Comparison of ENCODE assay signal across 9 cellular contexts in genomic region chr4:70687347-70687746, GRCh38. TPM values are rescaled to one million over a fixed set of nuclear protein-coding genes. Genes with fewer than 3 reads are reported as not detected.
A peak's percentile ranks its signal among the peaks of the same experiment; 100 is the strongest.
DNase-seq lines count a peak whose midpoint lies in the region; ATAC-seq, FAIRE-seq and TF ChIP-seq lines count a peak whose summit lies in the region.
"Not testable (repeated sequence)": the region's sequence is repeated elsewhere in the genome, so short reads cannot be mapped to it uniquely, and the experiment has no call there.
"Had no signal": no experiment of that assay in that cellular context is flagged by ENCODE, and none has a peak within 500 bp of the region (broad histone marks: within the 10 kb centered on the region; RNA-seq: fewer than 3 reads in every experiment).

No MANE protein-coding gene starts in this region.

- H3K36me3 Mint-ChIP-seq in CD4-positive, alpha-beta memory T cell, result peaks cover 14 to 30% of the 10 kb centered on the region in 2 donors
- H3K36me3 Mint-ChIP-seq in astrocyte (ENCODE audit: low read depth, unreplicated experiment), result not testable (repeated sequence)

- peaks cover 48% of the 10 kb centered on the region for H3K79me2 ChIP-seq in KMS-11 (ENCODE audit: insufficient read depth, low read depth)
- peaks cover 39% of the 10 kb centered on the region for H3K79me2 ChIP-seq in astrocyte (ENCODE audit: insufficient read depth, low read length)
- peaks cover 29% of the 10 kb centered on the region for H3K79me2 ChIP-seq in HepG2 (ENCODE audit: insufficient read depth, low read length)
- H3K79me2 ChIP-seq in parathyroid adenoma, result not testable (repeated sequence)

- not testable (repeated sequence) for H3K36me3 ChIP-seq in CD4-positive, alpha-beta memory T cell (ENCODE audit: insufficient read depth, low read length); KMS-11 (ENCODE audit: insufficient read depth); WERI-Rb-1; astrocyte (ENCODE audit: insufficient read depth, low read length); HepG2 (replicated peaks in 1 of 2; ENCODE audit: control insufficient read depth in 1 of 2, insufficient read depth in 2 of 2, low read length in 2 of 2); parathyroid adenoma (ENCODE audit: control insufficient read depth, insufficient read depth, low read length)
- H3K36me3 ChIP-seq in esophagus squamous epithelium, result peaks cover 0 to 21% (median 0%) of the 10 kb centered on the region in 3 donors

- POLR2A ChIA-PET in CD4-positive, alpha-beta memory T cell (lab: Charles Lee; ENCODE audit: partially characterized antibody), result interaction anchor here (0.6 to 9.0 kb wide), 10 partner anchors 8 to 306 kb away, joined by 3 to 174 read pairs (median 6); partner anchors contain the start of genes DCK and GRSF1
- POLR2A ChIA-PET in HepG2 (lab: Yijun Ruan, JAX), result interaction anchor here (0.6 to 6.8 kb wide), 2 partner anchors 17 to 139 kb away, joined by 4 to 75 read pairs; no protein-coding TSS in a partner anchor

- ATAC-seq in HepG2, result peak; percentile 0; the same call in 2 of the 3 replicates

- not testable (repeated sequence) for TF ChIP-seq EP300 in HepG2 (IDR thresholded peaks at IDR 0.05; ENCODE audit: low read depth in 2 of 2, low read length in 2 of 2); HepG2 (CRISPR knock-in tag; IDR thresholded peaks at IDR 0.05; ENCODE audit: borderline replicate concordance)

- peak overlapping the region; percentile 70 to 99 for H3K4me3 ChIP-seq in CD4-positive, alpha-beta memory T cell (ENCODE audit: low read length in 2 of 2)
- H3K4me3 ChIP-seq in KMS-11 (IDR thresholded peaks at IDR 0.05; ENCODE audit: insufficient read depth, low read depth, low read length) (peak overlapping the region; percentile 33), WERI-Rb-1 (ENCODE audit: low read depth, low read length) (peak overlapping the region; percentile 91), astrocyte (ENCODE audit: insufficient read depth, low read depth, low read length) (peak overlapping the region; percentile 98), esophagus squamous epithelium (peak overlapping the region; percentile 87 to 90 (median 88)), HepG2 (replicated peaks in 1 of 3; ENCODE audit: insufficient read depth in 1 of 3, low read depth in 2 of 3, low read length in 3 of 3) (peak overlapping the region; percentile 83 to 94 (median 86)), parathyroid adenoma (ENCODE audit: low read depth, low read length) (peak overlapping the region; percentile 92)

- TF ChIP-seq POLR2A in esophagus squamous epithelium (IDR thresholded peaks at IDR 0.05); HepG2 (IDR thresholded peaks at IDR 0.05; ENCODE audit: insufficient read depth in 1 of 2, low read depth in 2 of 2, low read length in 2 of 2): not testable (repeated sequence)

- intact Hi-C loops in CD4-positive, alpha-beta memory T cell (cut with micrococcal nuclease), result loop anchor here (5.0 kb wide), 1 partner anchor 305 kb away; the partner anchor contains the start of gene DCK
- intact Hi-C loops in esophagus squamous epithelium (cut with DNase I), result not testable (repeated sequence)
- intact Hi-C loops in HepG2 (cut with micrococcal nuclease; ENCODE audit: unreplicated experiment), result loop anchor here (5.0 to 10.0 kb wide), 4 partner anchors 35 to 217 kb away; partner anchors contain the start of gene MOB1B

- BruUV-seq in HepG2 (replicated peaks; lab: Mats Ljungman, UMichigan), result not testable (repeated sequence)

- H3K27ac Mint-ChIP-seq in CD4-positive, alpha-beta memory T cell, result peak overlapping the region; percentile 95 to 100 (median 99)
- peak overlapping the region; percentile 97 for H3K27ac Mint-ChIP-seq in astrocyte (ENCODE audit: unreplicated experiment)

- peaks cover 37% of the 10 kb centered on the region for H3K4me1 ChIP-seq in CD4-positive, alpha-beta memory T cell (ENCODE audit: insufficient read depth, low read length)
- peaks cover 82% of the 10 kb centered on the region for H3K4me1 ChIP-seq in KMS-11 (ENCODE audit: low read depth, poor library complexity, severe bottlenecking)
- peaks cover 22% of the 10 kb centered on the region for H3K4me1 ChIP-seq in astrocyte (ENCODE audit: insufficient read depth, low read length)
- H3K4me1 ChIP-seq in esophagus squamous epithelium, result peaks cover 21 to 39% (median 27%) of the 10 kb centered on the region in 3 donors
- H3K4me1 ChIP-seq in HepG2 (ENCODE audit: insufficient read depth, low read length), result peaks cover 25% of the 10 kb centered on the region
- not testable (repeated sequence) for H3K4me1 ChIP-seq in parathyroid adenoma

- DNase-seq in CD4-positive, alpha-beta memory T cell, result peak in 1 of 5 donors; percentile 57
- DNase-seq in WERI-Rb-1, result peak; percentile 23
- DNase-seq in astrocyte (ENCODE audit: low read depth); esophagus squamous epithelium (lab: John Stamatoyannopoulos, UW); HepG2 (ENCODE audit: low spot score): not testable (repeated sequence)

- H2AFZ ChIP-seq in KMS-11 (ENCODE audit: low read depth), result peak overlapping the region; percentile 62
- H2AFZ ChIP-seq in astrocyte (ENCODE audit: low read depth, low read length), result peak overlapping the region; percentile 78
- H2AFZ ChIP-seq in HepG2 (ENCODE audit: low read length), result peak overlapping the region; percentile 61
- peak overlapping the region; percentile 99 for H2AFZ ChIP-seq in parathyroid adenoma

- TF ChIP-seq CTCF in KMS-11 (conservative IDR thresholded peaks at IDR 0.05; ENCODE audit: low read depth, low read length); WERI-Rb-1 (IDR thresholded peaks at IDR 0.05; ENCODE audit: low read depth, low read length); astrocyte (IDR thresholded peaks at IDR 0.05; ENCODE audit: insufficient read depth, low read depth, low read length); esophagus squamous epithelium (IDR thresholded peaks at IDR 0.05); HepG2 (CRISPR knock-in tag; IDR thresholded peaks at IDR 0.05); parathyroid adenoma (IDR thresholded peaks at IDR 0.05): not testable (repeated sequence)

- not testable (repeated sequence) for TF ChIP-seq RAD21 in HepG2 (CRISPR knock-in tag; IDR thresholded peaks at IDR 0.05)

- 63 to 70% methylated on average over 13 of the region's 13 CpGs for WGBS in esophagus squamous epithelium, 2 donors
- 27% methylated on average over 13 of the region's 13 CpGs for WGBS in HepG2 (ENCODE audit: low lambda C conversion rate)

- not testable (repeated sequence) for H3K9me3 Mint-ChIP-seq in CD4-positive, alpha-beta memory T cell; astrocyte (ENCODE audit: unreplicated experiment)

- H3K4me1 Mint-ChIP-seq in CD4-positive, alpha-beta memory T cell, result peaks cover 24 to 42% (median 36%) of the 10 kb centered on the region in 4 donors
- peaks cover 20% of the 10 kb centered on the region for H3K4me1 Mint-ChIP-seq in astrocyte (ENCODE audit: low read depth, unreplicated experiment)

- in situ Hi-C loops in HepG2 (cut with HindIII; ENCODE audit: extremely low pct_ligation_motif_present, low pct_unique_long_range_greater_than_20kb), result not testable (repeated sequence)

- H3K27ac ChIP-seq in CD4-positive, alpha-beta memory T cell (ENCODE audit: low read depth, low read length), result peak overlapping the region; percentile 94
- peak overlapping the region; percentile 79 for H3K27ac ChIP-seq in KMS-11
- H3K27ac ChIP-seq in WERI-Rb-1, result peak overlapping the region; percentile 89
- peak overlapping the region; percentile 85 for H3K27ac ChIP-seq in astrocyte (ENCODE audit: low read depth, low read length)
- peak overlapping the region; percentile 90 to 99 (median 94) for H3K27ac ChIP-seq in esophagus squamous epithelium
- peak overlapping the region; percentile 86 for H3K27ac ChIP-seq in HepG2 (ENCODE audit: extremely low read length, insufficient read depth, low read length)
- H3K27ac ChIP-seq in parathyroid adenoma, result peak overlapping the region; percentile 95
- H3K27ac ChIP-seq in temporal lobe (ENCODE audit: low read depth, low read length), result peak overlapping the region; percentile 92

- H3K4me2 ChIP-seq in KMS-11 (peak overlapping the region; percentile 84), astrocyte (ENCODE audit: low read length) (peak overlapping the region; percentile 98), HepG2 (ENCODE audit: low read depth, low read length) (peak overlapping the region; percentile 82), parathyroid adenoma (ENCODE audit: low read length) (peak overlapping the region; percentile 97)

- H3K9ac ChIP-seq in KMS-11 (peak overlapping the region; percentile 63; the same call in 1 of the 2 replicates), astrocyte (ENCODE audit: low read length) (peak overlapping the region; percentile 97), HepG2 (ENCODE audit: insufficient read depth, low read depth, low read length) (peak overlapping the region; percentile 83)
- H3K9ac ChIP-seq in parathyroid adenoma, result not testable (repeated sequence)

- FAIRE-seq in astrocyte (lab: Jason Lieb, UNC); HepG2 (lab: Jason Lieb, UNC): not testable (repeated sequence)

- CTCF ChIA-PET in CD4-positive, alpha-beta memory T cell (lab: Charles Lee; ENCODE audit: partially characterized antibody), result interaction anchor here (1.0 to 9.7 kb wide), 7 partner anchors 9 to 309 kb away, joined by 4 to 134 read pairs (median 7); partner anchors contain the start of gene DCK
- CTCF ChIA-PET in HepG2 (lab: Yijun Ruan, JAX; ENCODE audit: low intra/inter-chr PET ratio, low total read pairs), result interaction anchor here (1.1 to 1.6 kb wide), 2 partner anchors 17 to 35 kb away, joined by 3 to 8 read pairs; no protein-coding TSS in a partner anchor

- H3K9me3 ChIP-seq in CD4-positive, alpha-beta memory T cell (ENCODE audit: control insufficient read depth in 1 of 2, low read length in 2 of 2); WERI-Rb-1 (ENCODE audit: severe bottlenecking); astrocyte (ENCODE audit: insufficient read depth, low read depth, low read length); esophagus squamous epithelium; HepG2 (ENCODE audit: low read length); parathyroid adenoma (ENCODE audit: control insufficient read depth, low read length): not testable (repeated sequence)

- not testable (repeated sequence) for H3K27me3 Mint-ChIP-seq in CD4-positive, alpha-beta memory T cell; astrocyte (ENCODE audit: low read depth, unreplicated experiment)

- H4K20me1 ChIP-seq in KMS-11 (ENCODE audit: insufficient read depth); HepG2 (ENCODE audit: insufficient read depth, low read length): not testable (repeated sequence)
- peaks cover 34% of the 10 kb centered on the region for H4K20me1 ChIP-seq in astrocyte (ENCODE audit: insufficient read depth, low read length)

- peak overlapping the region; percentile 92 to 100 (median 97) for H3K4me3 Mint-ChIP-seq in CD4-positive, alpha-beta memory T cell
- peak overlapping the region; percentile 100 for H3K4me3 Mint-ChIP-seq in astrocyte (ENCODE audit: unreplicated experiment)

- not testable (repeated sequence) for H3K27me3 ChIP-seq in CD4-positive, alpha-beta memory T cell (ENCODE audit: insufficient read depth, low read length); KMS-11 (ENCODE audit: insufficient read depth, low read depth); WERI-Rb-1 (ENCODE audit: insufficient read depth, low read depth, severe bottlenecking); astrocyte (ENCODE audit: insufficient read depth, low read length); esophagus squamous epithelium; HepG2 (ENCODE audit: control insufficient read depth in 1 of 2, insufficient read depth in 2 of 2, low read length in 2 of 2); parathyroid adenoma (ENCODE audit: control insufficient read depth, insufficient read depth, low read length)

RNA-seq across cellular contexts. Expression of gene UTP3, which starts 1.0 kb away (rescaled TPM):
- 10 to 100 TPM; 43.2 to 45.3 TPM for total RNA-seq in CD4-positive, alpha-beta memory T cell
- polyA plus RNA-seq in CD4-positive, alpha-beta memory T cell, result 10 to 100 TPM in 1 of 2 donors, 1 to 10 TPM in 1; 4.7 to 17.2 TPM
- total RNA-seq in astrocyte (34.9 and 37.0 TPM in 2 replicates), esophagus squamous epithelium (10 to 100 TPM; 16.0 to 29.8 (median 24.4) TPM), HepG2 (2016; rRNA removed; fragmentation: Illumina TruSeq; extraction: Trizol) (19.5 and 27.5 TPM in 2 replicates), temporal lobe (17.0 TPM)
- total RNA-seq in HepG2 (2016; cell fraction: cytosol; rRNA removed; fragmentation: Illumina TruSeq; extraction: Trizol; ENCODE audit: low read depth), result 2.4 and 3.1 TPM in 2 replicates
- total RNA-seq in HepG2 (2016; cell fraction: insoluble cytoplasmic fraction; rRNA removed; fragmentation: Illumina TruSeq; extraction: Trizol), result 21.0 and 26.4 TPM in 2 replicates
- 5.4 and 6.2 TPM in 2 replicates for total RNA-seq in HepG2 (2016; cell fraction: membrane; rRNA removed; fragmentation: Illumina TruSeq; extraction: Trizol)
- 14.5 and 15.6 TPM in 2 replicates for total RNA-seq in HepG2 (2016; cell fraction: nucleus; rRNA removed; fragmentation: Illumina TruSeq; extraction: Trizol)
- 6.4 and 6.9 TPM in 2 replicates for polyA plus RNA-seq in HepG2 (2011; rRNA removed)
- polyA plus RNA-seq in HepG2 (2011; cell fraction: cytosol; rRNA removed), result 6.7 and 8.2 TPM in 2 replicates
- 4.0 and 5.3 TPM in 2 replicates for polyA plus RNA-seq in HepG2 (2011; cell fraction: nucleus; rRNA removed)
- polyA plus RNA-seq in HepG2 (2012), result 15.6 and 19.2 TPM in 2 replicates
- 2.3 and 2.4 TPM in 2 replicates for polyA plus RNA-seq in HepG2 (2016; cell fraction: cytosol; fragmentation: Illumina TruSeq; extraction: Trizol; ENCODE audit: low read depth)
- 38.1 and 40.4 TPM in 2 replicates for polyA plus RNA-seq in HepG2 (2016; cell fraction: insoluble cytoplasmic fraction; fragmentation: Illumina TruSeq; extraction: Trizol; ENCODE audit: low read depth)
- 4.2 and 4.7 TPM in 2 replicates for polyA plus RNA-seq in HepG2 (2016; cell fraction: membrane; fragmentation: Illumina TruSeq; extraction: Trizol; ENCODE audit: low read depth)
- polyA plus RNA-seq in HepG2 (2016; cell fraction: nucleus; fragmentation: Illumina TruSeq; extraction: Trizol; ENCODE audit: insufficient read depth, low read depth), result 17.1 and 19.6 TPM in 2 replicates
- polyA minus RNA-seq in HepG2 (2011; rRNA and poly(A)+ RNA removed; ENCODE audit: low replicate concordance), result 1.8 and 3.3 TPM in 2 replicates
- polyA minus RNA-seq in HepG2 (2011; cell fraction: cytosol; rRNA and poly(A)+ RNA removed), result 3.5 and 3.7 TPM in 2 replicates
- polyA minus RNA-seq in HepG2 (2011; cell fraction: nucleus; rRNA and poly(A)+ RNA removed), result 7.6 and 9.1 TPM in 2 replicates

RNA-seq across cellular contexts. Expression of gene JCHAIN, which starts 21.0 kb away (rescaled TPM):
- not detected for total RNA-seq in CD4-positive, alpha-beta memory T cell
- 10 to 100 TPM in 1 of 2 donors, 1 to 10 TPM in 1; 1.3 to 51.8 TPM for polyA plus RNA-seq in CD4-positive, alpha-beta memory T cell
- total RNA-seq in astrocyte, result not detected in 2 replicates
- 100 to 1,000 TPM in 1 of 4 donors, 10 to 100 TPM in 1, 1 to 10 TPM in 1, not detected in 1; 2.0 to 138 (median 29.0) TPM for total RNA-seq in esophagus squamous epithelium
- not detected in 2 replicates for total RNA-seq in HepG2 (2016; rRNA removed; fragmentation: Illumina TruSeq; extraction: Trizol)
- not detected in 2 replicates for total RNA-seq in HepG2 (2016; cell fraction: cytosol; rRNA removed; fragmentation: Illumina TruSeq; extraction: Trizol; ENCODE audit: low read depth)
- total RNA-seq in HepG2 (2016; cell fraction: insoluble cytoplasmic fraction; rRNA removed; fragmentation: Illumina TruSeq; extraction: Trizol), result not detected in 2 replicates
- total RNA-seq in HepG2 (2016; cell fraction: membrane; rRNA removed; fragmentation: Illumina TruSeq; extraction: Trizol), result not detected in 2 replicates
- not detected in 2 replicates for total RNA-seq in HepG2 (2016; cell fraction: nucleus; rRNA removed; fragmentation: Illumina TruSeq; extraction: Trizol)
- not detected in 2 replicates for polyA plus RNA-seq in HepG2 (2011; rRNA removed)
- 0.13 TPM in 1 of 2 replicates, not detected in the other for polyA plus RNA-seq in HepG2 (2011; cell fraction: cytosol; rRNA removed)
- polyA plus RNA-seq in HepG2 (2011; cell fraction: nucleus; rRNA removed), result not detected in 2 replicates
- not detected in 2 replicates for polyA plus RNA-seq in HepG2 (2012)
- polyA plus RNA-seq in HepG2 (2016; cell fraction: cytosol; fragmentation: Illumina TruSeq; extraction: Trizol; ENCODE audit: low read depth), result not detected in 2 replicates
- polyA plus RNA-seq in HepG2 (2016; cell fraction: insoluble cytoplasmic fraction; fragmentation: Illumina TruSeq; extraction: Trizol; ENCODE audit: low read depth), result not detected in 2 replicates
- polyA plus RNA-seq in HepG2 (2016; cell fraction: membrane; fragmentation: Illumina TruSeq; extraction: Trizol; ENCODE audit: low read depth), result not detected in 2 replicates
- not detected in 2 replicates for polyA plus RNA-seq in HepG2 (2016; cell fraction: nucleus; fragmentation: Illumina TruSeq; extraction: Trizol; ENCODE audit: insufficient read depth, low read depth)
- 0.44 TPM in 1 of 2 replicates, not detected in the other for polyA minus RNA-seq in HepG2 (2011; rRNA and poly(A)+ RNA removed; ENCODE audit: low replicate concordance)
- polyA minus RNA-seq in HepG2 (2011; cell fraction: cytosol; rRNA and poly(A)+ RNA removed), result not detected in 2 replicates
- not detected in 2 replicates for polyA minus RNA-seq in HepG2 (2011; cell fraction: nucleus; rRNA and poly(A)+ RNA removed)
- total RNA-seq in temporal lobe, result not detected
- total RNA-seq: pulmonary artery endothelial cell had no signal

RNA-seq across cellular contexts. Expression of gene RUFY3, which starts 34.4 kb away (rescaled TPM):
- 10 to 100 TPM; 36.2 TPM for total RNA-seq in CD4-positive, alpha-beta memory T cell
- 1 to 10 TPM; 3.3 to 9.2 TPM for polyA plus RNA-seq in CD4-positive, alpha-beta memory T cell
- total RNA-seq in astrocyte, result 51.9 and 57.5 TPM in 2 replicates
- total RNA-seq in esophagus squamous epithelium, result 10 to 100 TPM; 30.4 to 63.9 (median 42.4) TPM
- total RNA-seq in HepG2 (2016; rRNA removed; fragmentation: Illumina TruSeq; extraction: Trizol), result 21.3 and 25.3 TPM in 2 replicates
- 19.0 and 22.8 TPM in 2 replicates for total RNA-seq in HepG2 (2016; cell fraction: cytosol; rRNA removed; fragmentation: Illumina TruSeq; extraction: Trizol; ENCODE audit: low read depth)
- 17.5 and 24.4 TPM in 2 replicates for total RNA-seq in HepG2 (2016; cell fraction: insoluble cytoplasmic fraction; rRNA removed; fragmentation: Illumina TruSeq; extraction: Trizol)
- total RNA-seq in HepG2 (2016; cell fraction: membrane; rRNA removed; fragmentation: Illumina TruSeq; extraction: Trizol), result 10.5 and 13.3 TPM in 2 replicates
- 37.3 and 46.8 TPM in 2 replicates for total RNA-seq in HepG2 (2016; cell fraction: nucleus; rRNA removed; fragmentation: Illumina TruSeq; extraction: Trizol)
- 17.9 and 19.9 TPM in 2 replicates for polyA plus RNA-seq in HepG2 (2011; rRNA removed)
- polyA plus RNA-seq in HepG2 (2011; cell fraction: cytosol; rRNA removed), result 4.1 and 7.8 TPM in 2 replicates
- polyA plus RNA-seq in HepG2 (2011; cell fraction: nucleus; rRNA removed), result 21.0 and 24.2 TPM in 2 replicates
- 13.1 and 13.2 TPM in 2 replicates for polyA plus RNA-seq in HepG2 (2012)
- polyA plus RNA-seq in HepG2 (2016; cell fraction: cytosol; fragmentation: Illumina TruSeq; extraction: Trizol; ENCODE audit: low read depth), result 1.9 and 2.2 TPM in 2 replicates
- polyA plus RNA-seq in HepG2 (2016; cell fraction: insoluble cytoplasmic fraction; fragmentation: Illumina TruSeq; extraction: Trizol; ENCODE audit: low read depth), result 13.1 and 13.9 TPM in 2 replicates
- 5.0 and 6.4 TPM in 2 replicates for polyA plus RNA-seq in HepG2 (2016; cell fraction: membrane; fragmentation: Illumina TruSeq; extraction: Trizol; ENCODE audit: low read depth)
- 48.1 and 50.4 TPM in 2 replicates for polyA plus RNA-seq in HepG2 (2016; cell fraction: nucleus; fragmentation: Illumina TruSeq; extraction: Trizol; ENCODE audit: insufficient read depth, low read depth)
- 4.8 and 10.2 TPM in 2 replicates for polyA minus RNA-seq in HepG2 (2011; rRNA and poly(A)+ RNA removed; ENCODE audit: low replicate concordance)
- 9.5 and 10.0 TPM in 2 replicates for polyA minus RNA-seq in HepG2 (2011; cell fraction: cytosol; rRNA and poly(A)+ RNA removed)
- polyA minus RNA-seq in HepG2 (2011; cell fraction: nucleus; rRNA and poly(A)+ RNA removed), result 53.9 and 54.2 TPM in 2 replicates
- total RNA-seq in temporal lobe, result 387 TPM

RNA-seq across cellular contexts. Expression of gene ENAM, which starts 58.8 kb away (rescaled TPM):
- not detected for total RNA-seq in CD4-positive, alpha-beta memory T cell
- not detected for polyA plus RNA-seq in CD4-positive, alpha-beta memory T cell
- total RNA-seq in astrocyte, result 0.11 and 0.38 TPM in 2 replicates
- not detected for total RNA-seq in esophagus squamous epithelium
- total RNA-seq in HepG2 (2016; rRNA removed; fragmentation: Illumina TruSeq; extraction: Trizol), result not detected in 2 replicates
- total RNA-seq in HepG2 (2016; cell fraction: cytosol; rRNA removed; fragmentation: Illumina TruSeq; extraction: Trizol; ENCODE audit: low read depth), result not detected in 2 replicates
- total RNA-seq in HepG2 (2016; cell fraction: insoluble cytoplasmic fraction; rRNA removed; fragmentation: Illumina TruSeq; extraction: Trizol), result not detected in 2 replicates
- not detected in 2 replicates for total RNA-seq in HepG2 (2016; cell fraction: membrane; rRNA removed; fragmentation: Illumina TruSeq; extraction: Trizol)
- total RNA-seq in HepG2 (2016; cell fraction: nucleus; rRNA removed; fragmentation: Illumina TruSeq; extraction: Trizol), result not detected in 2 replicates
- 0.01 TPM in 1 of 2 replicates, not detected in the other for polyA plus RNA-seq in HepG2 (2011; rRNA removed)
- polyA plus RNA-seq in HepG2 (2011; cell fraction: cytosol; rRNA removed), result 0.12 TPM in 1 of 2 replicates, not detected in the other
- not detected in 2 replicates for polyA plus RNA-seq in HepG2 (2011; cell fraction: nucleus; rRNA removed)
- not detected in 2 replicates for polyA plus RNA-seq in HepG2 (2012)
- polyA plus RNA-seq in HepG2 (2016; cell fraction: cytosol; fragmentation: Illumina TruSeq; extraction: Trizol; ENCODE audit: low read depth), result not detected in 2 replicates
- polyA plus RNA-seq in HepG2 (2016; cell fraction: insoluble cytoplasmic fraction; fragmentation: Illumina TruSeq; extraction: Trizol; ENCODE audit: low read depth), result not detected in 2 replicates
- not detected in 2 replicates for polyA plus RNA-seq in HepG2 (2016; cell fraction: membrane; fragmentation: Illumina TruSeq; extraction: Trizol; ENCODE audit: low read depth)
- not detected in 2 replicates for polyA plus RNA-seq in HepG2 (2016; cell fraction: nucleus; fragmentation: Illumina TruSeq; extraction: Trizol; ENCODE audit: insufficient read depth, low read depth)
- not detected in 2 replicates for polyA minus RNA-seq in HepG2 (2011; rRNA and poly(A)+ RNA removed; ENCODE audit: low replicate concordance)
- polyA minus RNA-seq in HepG2 (2011; cell fraction: cytosol; rRNA and poly(A)+ RNA removed), result not detected in 2 replicates
- polyA minus RNA-seq in HepG2 (2011; cell fraction: nucleus; rRNA and poly(A)+ RNA removed), result not detected in 2 replicates
- not detected for total RNA-seq in temporal lobe
- total RNA-seq: pulmonary artery endothelial cell had no signal

Comparison
In these comparisons a context has a peak if more than half of its experiments do, and no peak if none do; other contexts are left out.
1. H3K4me3 ChIP-seq: peak in every context shown above with its lines; median percentile 98 in astrocyte; 92 in parathyroid adenoma; 91 in WERI-Rb-1; 88 in esophagus squamous epithelium; 86 in HepG2; 84 in CD4-positive, alpha-beta memory T cell; 33 in KMS-11.